In the genomic region with DNA sequence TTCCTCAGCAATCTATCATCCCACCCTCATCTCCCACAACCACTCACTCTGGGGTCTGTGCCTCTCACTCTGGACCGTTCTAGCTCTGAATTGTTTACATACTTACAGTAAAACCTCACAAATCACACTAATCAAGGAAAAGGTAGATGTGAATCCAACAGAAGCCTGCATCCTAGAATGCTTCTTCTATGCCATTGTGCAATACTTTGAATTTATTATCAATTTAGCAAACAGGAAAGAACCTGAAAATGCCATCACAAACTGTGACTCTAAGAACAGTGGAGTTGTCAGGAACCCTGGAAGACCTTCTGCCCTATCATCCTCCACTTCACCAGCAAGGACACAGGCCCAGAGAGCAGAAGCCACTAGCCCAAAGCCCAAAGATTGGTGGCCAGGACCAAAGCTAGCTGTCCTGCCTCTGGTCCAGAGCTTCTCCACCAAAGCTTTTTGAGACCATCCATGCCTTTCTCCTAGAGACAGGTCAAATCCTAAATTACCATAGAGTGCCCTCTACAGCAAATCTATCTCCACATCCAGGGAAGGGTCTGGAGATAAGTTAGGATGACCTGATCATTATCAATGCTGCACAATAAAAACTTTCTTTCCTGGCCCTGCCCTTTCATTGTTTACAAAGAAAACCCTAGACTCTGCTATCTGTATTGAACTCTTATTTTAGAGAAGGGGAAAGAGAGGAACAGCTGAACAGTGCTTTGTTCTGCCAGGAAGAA, we compare ENCODE assay signal across 12 cellular contexts. TPM values are rescaled to one million over a fixed set of nuclear protein-coding genes. Genes with fewer than 3 reads are reported as not detected.
DNase-seq lines count a peak whose midpoint lies in the region; ATAC-seq and TF ChIP-seq lines count a peak whose summit lies in the region.
"Had no signal": no experiment of that assay in that cellular context is flagged by ENCODE, and none has a peak within 500 bp of the region (broad histone marks: within the 10 kb centered on the region; RNA-seq: fewer than 3 reads in every experiment).

No MANE protein-coding gene starts in this region.

- H3K4me1 Mint-ChIP-seq in CD8-positive, alpha-beta T cell (ENCODE audit: low read depth), result peaks cover 10% of the 10 kb centered on the region
- peaks cover 14% of the 10 kb centered on the region for H3K4me1 Mint-ChIP-seq in T-helper 17 cell

- no peaks in the 10 kb centered on the region for H3K27me3 ChIP-seq in CD8-positive, alpha-beta T cell (ENCODE audit: insufficient read depth, low read length)
- H3K27me3 ChIP-seq in rectal smooth muscle tissue (ENCODE audit: control insufficient read depth, insufficient read depth, low read length) (no peaks in the 10 kb centered on the region), PC-9 (ENCODE audit: insufficient read depth, low read depth) (no peaks in the 10 kb centered on the region)

- no peak overlapping the region for H3K27ac Mint-ChIP-seq in CD8-positive, alpha-beta T cell
- H3K27ac Mint-ChIP-seq in T-helper 17 cell, result no peak overlapping the region

- H2AFZ ChIP-seq in PC-9, result no peak overlapping the region

- no peaks in the 10 kb centered on the region for H3K79me2 ChIP-seq in PC-9 (ENCODE audit: low read depth)

- no peaks in the 10 kb centered on the region for H3K9me3 ChIP-seq in CD8-positive, alpha-beta T cell (ENCODE audit: low read length)
- H3K9me3 ChIP-seq in T-helper 17 cell (ENCODE audit: control insufficient read depth, low read length, poor library complexity, severe bottlenecking), result no peaks in the 10 kb centered on the region
- H3K9me3 ChIP-seq in PC-9 (ENCODE audit: insufficient read depth, low read depth), result no peaks in the 10 kb centered on the region
- H3K9me3 ChIP-seq: spleen had no signal

- no peaks in the 10 kb centered on the region for H3K9me2 ChIP-seq in PC-9 (ENCODE audit: insufficient read depth)

- TF ChIP-seq CTCF in CD8-positive, alpha-beta T cell (IDR thresholded peaks at IDR 0.05), result no peak
- TF ChIP-seq CTCF in PC-9 (conservative IDR thresholded peaks at IDR 0.05), result no peak

- H3K36me3 Mint-ChIP-seq in CD8-positive, alpha-beta T cell, result peaks cover 5% of the 10 kb centered on the region
- H3K36me3 Mint-ChIP-seq in T-helper 17 cell (ENCODE audit: low read depth), result peaks cover 2% of the 10 kb centered on the region

- H3K9ac ChIP-seq in rectal smooth muscle tissue (ENCODE audit: low read length), result peak overlapping the region; percentile 32
- H3K9ac ChIP-seq: KMS-11 had no signal

- no peak for DNase-seq in CD8-positive, alpha-beta T cell
- DNase-seq in T-helper 17 cell (no peak), left lobe of liver (ENCODE audit: low spot score) (no peak), PC-9 (no peak), foreskin melanocyte (no peak)
- DNase-seq: effector CD4-positive, alpha-beta T cell; NCI-H2171 treated with DMSO at 0.1 percent for 48 hours; spleen had no signal

- H3K4me3 Mint-ChIP-seq in CD8-positive, alpha-beta T cell, result peak overlapping the region; percentile 6
- H3K4me3 Mint-ChIP-seq in T-helper 17 cell, result peak overlapping the region; percentile 99

- CTCF ChIA-PET in CD8-positive, alpha-beta T cell (lab: Charles Lee), result no interaction called here
- CTCF ChIA-PET in PC-9 (lab: Charles Lee), result no interaction called here

- BruUV-seq in PC-9 (replicated peaks; lab: Mats Ljungman, UMichigan), result no TSS peak

- peaks cover 10% of the 10 kb centered on the region for H3K4me1 ChIP-seq in CD8-positive, alpha-beta T cell (ENCODE audit: insufficient read depth, low read length)
- peaks cover 15% of the 10 kb centered on the region for H3K4me1 ChIP-seq in rectal smooth muscle tissue (ENCODE audit: control insufficient read depth, insufficient read depth, low read length)
- no peaks in the 10 kb centered on the region for H3K4me1 ChIP-seq in PC-9 (replicated peaks; ENCODE audit: insufficient read depth)

- no peaks in the 10 kb centered on the region for H3K36me3 ChIP-seq in CD8-positive, alpha-beta T cell (ENCODE audit: insufficient read depth, low read length)
- H3K36me3 ChIP-seq in rectal smooth muscle tissue (ENCODE audit: control insufficient read depth, insufficient read depth, low read length), result no peaks in the 10 kb centered on the region
- no peaks in the 10 kb centered on the region for H3K36me3 ChIP-seq in PC-9 (ENCODE audit: low read depth)
- H3K36me3 ChIP-seq: spleen had no signal

- H3K4me2 ChIP-seq in PC-9, result no peak overlapping the region
- H3K4me2 ChIP-seq: KMS-11 had no signal

- POLR2A ChIA-PET in CD8-positive, alpha-beta T cell (lab: Charles Lee), result no interaction called here
- POLR2A ChIA-PET in PC-9 (lab: Charles Lee; ENCODE audit: unreplicated experiment), result no interaction called here

- no peak overlapping the region for H3K4me3 ChIP-seq in CD8-positive, alpha-beta T cell (ENCODE audit: low read depth, low read length)
- H3K4me3 ChIP-seq in rectal smooth muscle tissue (ENCODE audit: low read length), result peak overlapping the region; percentile 85
- no peak overlapping the region for H3K4me3 ChIP-seq in PC-9

- no peaks in the 10 kb centered on the region for H3K9me3 Mint-ChIP-seq in CD8-positive, alpha-beta T cell

- no peak for ATAC-seq in CD8-positive, alpha-beta T cell
- ATAC-seq in T-helper 17 cell (no peak), left lobe of liver (peak; percentile 21), HG03520 (IDR thresholded peaks at IDR 0.05; ENCODE audit: unreplicated experiment) (no peak), GM18498 (IDR thresholded peaks at IDR 0.05; ENCODE audit: unreplicated experiment) (no peak)

- H3F3A ChIP-seq in PC-9 (ENCODE audit: insufficient read depth, low read depth), result no peaks in the 10 kb centered on the region

- peaks cover 6% of the 10 kb centered on the region for H3K27me3 Mint-ChIP-seq in CD8-positive, alpha-beta T cell (ENCODE audit: low read depth)
- peaks cover 4% of the 10 kb centered on the region for H3K27me3 Mint-ChIP-seq in T-helper 17 cell

- no peak overlapping the region for H3K27ac ChIP-seq in CD8-positive, alpha-beta T cell (ENCODE audit: low read depth, low read length)
- H3K27ac ChIP-seq in rectal smooth muscle tissue (ENCODE audit: low read depth, low read length) (peak overlapping the region; percentile 95), PC-9 (no peak overlapping the region)
- H3K27ac ChIP-seq: KMS-11, spleen had no signal

- intact Hi-C loops in CD8-positive, alpha-beta T cell (cut with DNase I, micrococcal nuclease), result no loop called here
- intact Hi-C loops in PC-9 (cut with micrococcal nuclease; ENCODE audit: unreplicated experiment), result no loop called here

- H4K20me1 ChIP-seq in PC-9 (ENCODE audit: insufficient read depth), result no peaks in the 10 kb centered on the region

RNA-seq across cellular contexts. Expression of a gene that starts 2.4 kb away (rescaled TPM):
- total RNA-seq in CD8-positive, alpha-beta T cell, result 1 to 10 TPM; 3.0 to 3.9 TPM
- total RNA-seq in T-helper 17 cell, result 1 to 10 TPM; 2.5 to 5.0 TPM
- 57.9 TPM for total RNA-seq in left lobe of liver
- total RNA-seq in PC-9 (2021), result 5.0 and 5.5 TPM in 2 replicates
